ENCODE assay signal across 12 cellular contexts in genomic region chr17:19766016-19766415, GRCh38. TPM values are rescaled to one million over a fixed set of nuclear protein-coding genes. Genes with fewer than 3 reads are reported as not detected.
DNase-seq lines count a peak whose midpoint lies in the region; ATAC-seq, FAIRE-seq and TF ChIP-seq lines count a peak whose summit lies in the region.
"Had no signal": no experiment of that assay in that cellular context is flagged by ENCODE, and none has a peak within 500 bp of the region (broad histone marks: within the 10 kb centered on the region; RNA-seq: fewer than 3 reads in every experiment).

No MANE protein-coding gene starts in this region.

- H3K4me3 Mint-ChIP-seq in CD4-positive, alpha-beta T cell, result no peak overlapping the region
- H3K4me3 Mint-ChIP-seq in GM23338, result no peak overlapping the region
- H3K4me3 Mint-ChIP-seq: H9 had no signal

- H3K27ac ChIP-seq in CD4-positive, alpha-beta T cell (ENCODE audit: low read depth, low read length), result no peak overlapping the region
- no peak overlapping the region for H3K27ac ChIP-seq in GM23338 (ENCODE audit: low read depth)
- no peak overlapping the region for H3K27ac ChIP-seq in H1 (ENCODE audit: low read depth, low read length)
- H3K27ac ChIP-seq in psoas muscle, result no peak overlapping the region
- H3K27ac ChIP-seq: BLaER1 had no signal

- no peak overlapping the region for H3K9ac ChIP-seq in H1 (replicated peaks in 1 of 4; ENCODE audit: extremely low read depth in 1 of 4, low read depth in 3 of 4, low read length in 3 of 4)
- H3K9ac ChIP-seq: BLaER1 had no signal

- peak overlapping the region; percentile 17 for H4K8ac ChIP-seq in H1 (ENCODE audit: extremely low read depth, insufficient read depth, low read length)

- H2AFZ ChIP-seq in GM23338 (peak overlapping the region; percentile 94), H1 (ENCODE audit: low read length) (peak overlapping the region; percentile 89)

- no peak overlapping the region for H4K91ac ChIP-seq in H1 (replicated peaks; ENCODE audit: insufficient read length, low read length)

- H3K27me3 Mint-ChIP-seq in CD4-positive, alpha-beta T cell, result no peaks in the 10 kb centered on the region
- peaks cover 7% of the 10 kb centered on the region for H3K27me3 Mint-ChIP-seq in GM23338 (ENCODE audit: insufficient read depth, low read depth, poor library complexity)

- TF ChIP-seq POLR2A in H1 (IDR thresholded peaks at IDR 0.05; ENCODE audit: control extremely low read depth in 1 of 2, low read depth in 2 of 2, low read length in 2 of 2), result no peak

- H2BK5ac ChIP-seq in H1 (ENCODE audit: low read depth, low read length), result no peak overlapping the region

- H3K4me1 ChIP-seq in GM23338 (ENCODE audit: insufficient read depth) (no peaks in the 10 kb centered on the region), H1 (replicated peaks in 1 of 4; ENCODE audit: control insufficient read depth in 3 of 4, insufficient read depth in 4 of 4, low read length in 3 of 4) (peaks cover 0 to 5% (median 0%) of the 10 kb centered on the region in 4 experiments; a peak in 2 of 7 replicates), psoas muscle (no peaks in the 10 kb centered on the region)
- H3K4me1 ChIP-seq: BLaER1 had no signal

- WGBS in H1 (ENCODE audit: extremely low coverage in 1 of 2, insufficient coverage in 1 of 2, insufficient read length in 1 of 2, insufficient replicate concordance in 2 of 2, low coverage in 1 of 2, low lambda C conversion rate in 2 of 2, missing lambda C conversion rate in 1 of 2), 2 experiments, result 89% methylated on average over 7 of the region's 7 CpGs; no CpG with 5 or more reads in 1 of the 2 experiments
- 72 to 77% (median 74%) methylated on average over 7 of the region's 7 CpGs for WGBS in psoas muscle, 3 donors

- H3K4me3 ChIP-seq in GM23338, result no peak overlapping the region
- no peak overlapping the region for H3K4me3 ChIP-seq in H1 (ENCODE audit: extremely low read depth in 1 of 4, insufficient read depth in 2 of 4, low read depth in 3 of 4, low read length in 4 of 4)
- no peak overlapping the region for H3K4me3 ChIP-seq in psoas muscle
- H3K4me3 ChIP-seq: BLaER1 had no signal

- H3K79me2 ChIP-seq in GM23338 (replicated peaks; ENCODE audit: insufficient read depth) (no peaks in the 10 kb centered on the region), H1 (ENCODE audit: control insufficient read depth in 1 of 2, insufficient read depth in 2 of 2, low read length in 2 of 2) (no peaks in the 10 kb centered on the region)

- H3K36me3 ChIP-seq in GM23338 (ENCODE audit: insufficient read depth), result no peaks in the 10 kb centered on the region
- no peaks in the 10 kb centered on the region for H3K36me3 ChIP-seq in H1 (ENCODE audit: control insufficient read depth in 2 of 4, insufficient read depth in 4 of 4, low read length in 3 of 4)
- H3K36me3 ChIP-seq in psoas muscle (ENCODE audit: insufficient read depth in 1 of 2, low read depth in 1 of 2), result peaks cover 0 to 6% of the 10 kb centered on the region in 2 donors
- H3K36me3 ChIP-seq: BLaER1 had no signal

- H3K4me1 Mint-ChIP-seq in CD4-positive, alpha-beta T cell (ENCODE audit: low read depth), result peaks cover 45% of the 10 kb centered on the region
- no peaks in the 10 kb centered on the region for H3K4me1 Mint-ChIP-seq in GM23338

- CTCF ChIA-PET in CD4-positive, alpha-beta T cell (lab: Charles Lee), result interaction anchor here (0.7 to 1.6 kb wide), 4 partner anchors 12 to 254 kb away, joined by 3 to 7 read pairs (median 4); no protein-coding TSS in a partner anchor
- CTCF ChIA-PET in H1 (lab: Charles Lee; ENCODE audit: partially characterized antibody), result interaction anchor here (0.6 to 8.7 kb wide), 47 partner anchors 10 to 442 kb away, joined by 3 to 52 read pairs (median 4); partner anchors contain the start of genes ALDH3A1, RNF112 and SLC47A1

- TF ChIP-seq EP300 in H1 (IDR thresholded peaks at IDR 0.05; ENCODE audit: borderline replicate concordance in 1 of 2, low read depth in 2 of 2, low read length in 2 of 2), result no peak

- no peak for FAIRE-seq in H1 (lab: Jason Lieb, UNC)

- no peak for TF ChIP-seq CTCF in CD4-positive, alpha-beta T cell (IDR thresholded peaks at IDR 0.05)
- TF ChIP-seq CTCF in GM23338 (conservative IDR thresholded peaks at IDR 0.05; ENCODE audit: low read depth in 2 of 2) (no peak), H1 (IDR thresholded peaks at IDR 0.05; ENCODE audit: control extremely low read depth in 1 of 3, insufficient read depth in 1 of 3, low read depth in 1 of 3, low read length in 3 of 3) (no peak), psoas muscle (IDR thresholded peaks at IDR 0.05) (no peak)

- H2AK5ac ChIP-seq in H1 (ENCODE audit: low read depth, low read length), result no peak overlapping the region

- POLR2A ChIA-PET in CD4-positive, alpha-beta T cell (lab: Charles Lee), result interaction anchor here (1.0 to 1.4 kb wide), 2 partner anchors 21 to 118 kb away, joined by 3 to 5 read pairs; no protein-coding TSS in a partner anchor
- POLR2A ChIA-PET in H1 (lab: Charles Lee; ENCODE audit: partially characterized antibody), result interaction anchor here (0.7 kb wide), 1 partner anchor 13 kb away, joined by 3 read pairs; no protein-coding TSS in a partner anchor

- H3F3A ChIP-seq in GM23338 (replicated peaks; ENCODE audit: low read depth), result no peaks in the 10 kb centered on the region

- no peak overlapping the region for H3K14ac ChIP-seq in H1 (ENCODE audit: insufficient read length)

- H3K9me2 ChIP-seq in GM23338 (ENCODE audit: insufficient read depth), result no peaks in the 10 kb centered on the region

- no peaks in the 10 kb centered on the region for H3K27me3 ChIP-seq in CD4-positive, alpha-beta T cell (ENCODE audit: control insufficient read depth, insufficient read depth, low read length)
- H3K27me3 ChIP-seq in GM23338 (ENCODE audit: insufficient read depth) (no peaks in the 10 kb centered on the region), H1 (replicated peaks in 1 of 4; ENCODE audit: control insufficient read depth in 3 of 4, extremely low read depth in 1 of 4, insufficient read depth in 3 of 4, low read length in 3 of 4) (no peaks in the 10 kb centered on the region), psoas muscle (ENCODE audit: insufficient read depth in 3 of 3, low read length in 2 of 3) (no peaks in the 10 kb centered on the region)
- H3K27me3 ChIP-seq: BLaER1 had no signal

- no peak overlapping the region for H4K5ac ChIP-seq in H1 (ENCODE audit: insufficient read length, low read depth, low read length)

- H3K4me2 ChIP-seq in GM23338 (no peak overlapping the region), H1 (ENCODE audit: insufficient read depth in 1 of 2, low read depth in 2 of 2, low read length in 2 of 2) (no peak overlapping the region)
- H3K4me2 ChIP-seq: BLaER1 had no signal

- no peaks in the 10 kb centered on the region for H3K23me2 ChIP-seq in H1 (ENCODE audit: low read depth, low read length)

- H3K18ac ChIP-seq in H1 (ENCODE audit: extremely low read depth, low read length), result no peak overlapping the region

- no peak overlapping the region for H2BK12ac ChIP-seq in H1 (ENCODE audit: low read depth, low read length)

- no peak overlapping the region for H3K4ac ChIP-seq in H1 (replicated peaks; ENCODE audit: insufficient read length, low read depth, low read length)

- H3K23ac ChIP-seq in H1 (ENCODE audit: insufficient read length), result no peak overlapping the region

- H3K56ac ChIP-seq in H1 (replicated peaks; ENCODE audit: insufficient read length, low read depth, low read length), result no peak overlapping the region

- intact Hi-C loops in CD4-positive, alpha-beta T cell (cut with DNase I, micrococcal nuclease), result loop anchor here (1.0 to 5.0 kb wide), 3 partner anchors 119 to 403 kb away; partner anchors contain the start of genes ALDH3A2 (in 1 of the 2) and B9D1 (in 1 of the 2)
- intact Hi-C loops in psoas muscle (cut with DNase I), result loop anchor here (2.0 to 10.0 kb wide), 3 partner anchors 119 to 403 kb away; partner anchors contain the start of genes B9D1 (in 2 of the 2) and ALDH3A2 (in 1 of the 2)

- H3K9me3 Mint-ChIP-seq in CD4-positive, alpha-beta T cell, result no peaks in the 10 kb centered on the region
- no peaks in the 10 kb centered on the region; the same call in 2 of the 3 replicates for H3K9me3 Mint-ChIP-seq in GM23338
- H3K9me3 Mint-ChIP-seq: H9 had no signal

- no peak for ATAC-seq in CD4-positive, alpha-beta T cell (ENCODE audit: poor library complexity)
- ATAC-seq in GM23338 (peak; percentile 28), psoas muscle (peak in 3 of 4 donors; percentile 2 to 19 (median 10)), HG02884 (IDR thresholded peaks at IDR 0.05; ENCODE audit: unreplicated experiment) (no peak)

- H4K20me1 ChIP-seq in GM23338 (replicated peaks; ENCODE audit: insufficient read depth), result no peaks in the 10 kb centered on the region
- H4K20me1 ChIP-seq in H1 (replicated peaks in 1 of 2; ENCODE audit: control insufficient read depth in 1 of 2, insufficient read depth in 2 of 2, low read length in 2 of 2), result no peaks in the 10 kb centered on the region
- H4K20me1 ChIP-seq: BLaER1 had no signal

- H3K9me3 ChIP-seq in CD4-positive, alpha-beta T cell (ENCODE audit: control insufficient read depth, low read length), result no peaks in the 10 kb centered on the region
- H3K9me3 ChIP-seq in H1 (ENCODE audit: insufficient read depth in 2 of 2, low read depth in 1 of 2, low read length in 1 of 2), result no peaks in the 10 kb centered on the region
- no peaks in the 10 kb centered on the region for H3K9me3 ChIP-seq in psoas muscle
- H3K9me3 ChIP-seq: BLaER1 had no signal

- H3K79me1 ChIP-seq in H1 (ENCODE audit: low read depth, low read length), result no peaks in the 10 kb centered on the region

- H2BK120ac ChIP-seq in H1 (replicated peaks; ENCODE audit: low read depth, low read length), result no peak overlapping the region

- H3K27ac Mint-ChIP-seq in CD4-positive, alpha-beta T cell, result peak overlapping the region; percentile 36
- no peak overlapping the region for H3K27ac Mint-ChIP-seq in GM23338
- H3K27ac Mint-ChIP-seq: H9 had no signal

- no peak for DNase-seq in CD4-positive, alpha-beta T cell
- DNase-seq in GM23338 (ENCODE audit: low spot score) (no peak), H1 (ENCODE audit: low read depth in 1 of 2, low spot score in 2 of 2) (peak in 1 of 2 experiments; percentile 58), psoas muscle (no peak), iPS-NIHi7 (ENCODE audit: extremely low spot score) (no peak), SW480 (ENCODE audit: low spot score) (no peak)
- DNase-seq in activated CD4-positive, alpha-beta T cell treated with anti-CD3 and anti-CD28 coated beads, Interleukin-2, amount 50 U/mL, for 48 hours, result no peak
- DNase-seq: GF-D8 had no signal

- H3K36me3 Mint-ChIP-seq in CD4-positive, alpha-beta T cell (ENCODE audit: low read depth), result no peaks in the 10 kb centered on the region
- H3K36me3 Mint-ChIP-seq in GM23338 (ENCODE audit: low read depth), result no peaks in the 10 kb centered on the region

- no peak overlapping the region for H2BK20ac ChIP-seq in H1 (ENCODE audit: low read length)

- H2BK15ac ChIP-seq in H1 (ENCODE audit: low read length), result 0 out of 2 replicates have a peak overlapping the region, but pooled peaks have one; percentile 61

- no peak for TF ChIP-seq RAD21 in H1 (IDR thresholded peaks at IDR 0.05 in 1 of 2, conservative IDR thresholded peaks at IDR 0.05 in 1 of 2; ENCODE audit: low read depth in 2 of 2, low read length in 2 of 2)

RNA-seq across cellular contexts. Expression of gene ALDH3A1, which starts 17.9 kb away (rescaled TPM):
- not detected for total RNA-seq in CD4-positive, alpha-beta T cell
- 0.17 and 1.0 TPM in 2 replicates for total RNA-seq in GM23338 (2014; rRNA removed; shearing (Covaris generic))
- polyA plus RNA-seq in GM23338 (2016; fragmentation: Nextera tagmentation; extraction: Ambion mirVana) (0.21 and 0.23 TPM in 2 replicates), H1 (2011; rRNA removed) (0.75 and 1.4 TPM in 2 replicates), psoas muscle (under 1 TPM; 0.05 to 0.20 (median 0.12) TPM)
- total RNA-seq in H1 (2021; fragmentation: NEBNext Ultra II Directional; extraction: Animal tissue kit (Norgen Biotek cat#: 25700)), result 0.37 and 0.46 TPM in 2 replicates
- 0.43 TPM for polyA plus RNA-seq in H1 (2011; cell fraction: cytosol; rRNA removed)
- polyA plus RNA-seq in H1 (2011; cell fraction: nucleus; rRNA removed), result 1.1 TPM
- polyA plus RNA-seq in H1 (2012, experiment 1 of 2), result 0.23 to 0.94 TPM (median 0.48 TPM) in 4 replicates
- polyA plus RNA-seq in H1 (2012, experiment 2 of 2), result 0.30 TPM
- polyA plus RNA-seq in H1 (2013, experiment 1 of 2), result 0.30 TPM
- 0.09 TPM for polyA plus RNA-seq in H1 (2013, experiment 2 of 2)
- 0.69 and 0.83 TPM in 2 replicates for polyA minus RNA-seq in H1 (2011; rRNA and poly(A)+ RNA removed)
- not detected for polyA minus RNA-seq in H1 (2011; cell fraction: cytosol; rRNA and poly(A)+ RNA removed)
- 1.3 TPM for polyA minus RNA-seq in H1 (2011; cell fraction: nucleus; rRNA and poly(A)+ RNA removed)
- total RNA-seq in psoas muscle, result 1 to 10 TPM in 1 of 4 donors, under 1 TPM in 2, not detected in 1; 0.17 to 6.5 (median 0.24) TPM
- total RNA-seq: A673 had no signal

RNA-seq across cellular contexts. Expression of gene SLC47A2, which starts 49.6 kb away (rescaled TPM):
- total RNA-seq in CD4-positive, alpha-beta T cell, result not detected
- not detected in 2 replicates for total RNA-seq in GM23338 (2014; rRNA removed; shearing (Covaris generic))
- 0.19 TPM in 1 of 2 replicates, not detected in the other for polyA plus RNA-seq in GM23338 (2016; fragmentation: Nextera tagmentation; extraction: Ambion mirVana)
- not detected in 2 replicates for total RNA-seq in H1 (2021; fragmentation: NEBNext Ultra II Directional; extraction: Animal tissue kit (Norgen Biotek cat#: 25700))
- not detected in 2 replicates for polyA plus RNA-seq in H1 (2011; rRNA removed)
- not detected for polyA plus RNA-seq in H1 (2011; cell fraction: cytosol; rRNA removed)
- polyA plus RNA-seq in H1 (2011; cell fraction: nucleus; rRNA removed), result not detected
- 0.07 to 0.09 TPM in 2 of 4 replicates, not detected in the others for polyA plus RNA-seq in H1 (2012, experiment 1 of 2)
- not detected for polyA plus RNA-seq in H1 (2012, experiment 2 of 2)
- polyA plus RNA-seq in H1 (2013, experiment 1 of 2), result not detected
- not detected for polyA plus RNA-seq in H1 (2013, experiment 2 of 2)
- not detected in 2 replicates for polyA minus RNA-seq in H1 (2011; rRNA and poly(A)+ RNA removed)
- polyA minus RNA-seq in H1 (2011; cell fraction: cytosol; rRNA and poly(A)+ RNA removed), result not detected
- not detected for polyA minus RNA-seq in H1 (2011; cell fraction: nucleus; rRNA and poly(A)+ RNA removed)
- total RNA-seq in psoas muscle, result 1 to 10 TPM in 1 of 4 donors, not detected in 3; 1.1 TPM
- polyA plus RNA-seq in psoas muscle, result under 1 TPM; 0.01 to 0.08 (median 0.03) TPM
- total RNA-seq: A673, H9 had no signal

Comparison
In these comparisons a context has a peak if more than half of its experiments do, and no peak if none do; other contexts are left out.
1. ATAC-seq: peak in GM23338 (single experiment) and psoas muscle (3 of 4); none in CD4-positive, alpha-beta T cell (single experiment) and HG02884 (single experiment).